In the genomic region with DNA sequence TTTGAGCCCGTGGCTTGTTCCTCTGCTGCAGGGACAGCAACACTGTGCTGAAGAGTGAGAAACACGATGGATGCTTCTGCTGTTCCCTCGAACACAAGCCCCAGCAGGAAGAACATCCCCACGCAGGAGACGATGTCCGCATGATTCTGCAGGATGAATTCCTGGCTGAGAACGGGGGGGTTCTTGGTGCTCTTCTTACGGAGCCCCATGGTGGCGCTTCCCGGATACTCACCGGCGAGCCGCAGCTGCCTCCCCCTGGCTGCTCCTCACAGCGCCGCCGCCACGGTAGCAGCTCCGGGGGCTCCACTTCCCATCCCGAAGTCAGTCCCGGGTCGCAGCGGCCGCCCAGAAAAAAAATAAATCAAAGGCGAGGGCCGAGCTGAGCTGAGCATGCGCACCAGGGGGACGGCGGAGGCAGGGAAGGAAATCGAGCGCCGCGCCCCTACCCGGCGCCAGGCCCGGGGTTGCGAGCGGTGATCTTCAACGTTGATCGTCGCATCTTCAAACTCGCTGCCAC, we compare ENCODE assay signal across 9 cellular contexts. TPM values are rescaled to one million over a fixed set of nuclear protein-coding genes. Genes with fewer than 3 reads are reported as not detected.
DNase-seq lines count a peak whose midpoint lies in the region; ATAC-seq lines count a peak whose summit lies in the region.
"Had no signal": no experiment of that assay in that cellular context is flagged by ENCODE, and none has a peak within 500 bp of the region (broad histone marks: within the 10 kb centered on the region; RNA-seq: fewer than 3 reads in every experiment).

TSS of gene TRAM1L1 (minus strand) at position 392 of the 517 bp plus-strand sequence. CDS start at position 209, 183 bp downstream.

- no peak for ATAC-seq in activated T-cell treated with anti-CD3 and anti-CD28 coated beads, Interleukin-2, amount 50 U/mL, for 72 hours (replicated peaks in 1 of 2)

- H2AFZ ChIP-seq in neuron (ENCODE audit: low read depth, low read length) (peak within 1 kb of the TSS; percentile 96), Karpas-422 (ENCODE audit: low read length) (no peak within 1 kb of the TSS)

- DNase-seq in stimulated activated CD4-positive, alpha-beta T cell treated with anti-CD3 and anti-CD28 coated beads, Interleukin-15, amount 100 ng/mL, for 24 hours, result peak; percentile 21
- DNase-seq in stimulated activated CD4-positive, alpha-beta T cell treated with anti-CD3 and anti-CD28 coated beads, Interleukin-12 subunit alpha, Interleukin-12 subunit beta, amount 100 ng/mL, for 4 hours, result no peak
- DNase-seq in NCI-H1417 treated with DMSO at 0.1 percent for 48 hours (lab: John Stamatoyannopoulos, UW) (peak; percentile 51), glomerular visceral epithelial cell (ENCODE audit: extremely low spot score) (peak; percentile 70), Karpas-422 (no peak)
- DNase-seq in activated T-cell treated with anti-CD3 and anti-CD28 coated beads, Interleukin-2, amount 50 U/mL, for 72 hours, result peak; percentile 5 to 18
- no peak for DNase-seq in effector CD8-positive, alpha-beta T cell (lab: John Stamatoyannopoulos, UW)

- H3K4me1 Mint-ChIP-seq in activated T-cell treated with anti-CD3 and anti-CD28 coated beads, Interleukin-2, amount 50 U/mL, for 72 hours (ENCODE audit: low read depth), result peaks cover 6% of the 10 kb centered on the region
- H3K4me1 Mint-ChIP-seq: central memory CD8-positive, alpha-beta T cell had no signal

- H3K4me3 ChIP-seq in neuron (ENCODE audit: low read length) (peak within 1 kb of the TSS; percentile 46), Karpas-422 (ENCODE audit: low read length) (no peak within 1 kb of the TSS)

- peaks cover 4% of the 10 kb centered on the region for H3K4me1 ChIP-seq in neuron (ENCODE audit: insufficient read depth, low read length)
- no peaks in the 10 kb centered on the region for H3K4me1 ChIP-seq in Karpas-422 (ENCODE audit: low read length)

- no peak within 1 kb of the TSS for H3K27ac ChIP-seq in Karpas-422 (ENCODE audit: low read length)

- no peak within 1 kb of the TSS for H3K9ac ChIP-seq in Karpas-422 (ENCODE audit: low read length)

- H3K27ac Mint-ChIP-seq in activated T-cell treated with anti-CD3 and anti-CD28 coated beads, Interleukin-2, amount 50 U/mL, for 72 hours, result no peak within 1 kb of the TSS

- H3K4me3 Mint-ChIP-seq in activated T-cell treated with anti-CD3 and anti-CD28 coated beads, Interleukin-2, amount 50 U/mL, for 72 hours, result peak within 1 kb of the TSS; percentile 62 to 70
- H3K4me3 Mint-ChIP-seq: central memory CD8-positive, alpha-beta T cell had no signal

- H3K27me3 Mint-ChIP-seq in activated T-cell treated with anti-CD3 and anti-CD28 coated beads, Interleukin-2, amount 50 U/mL, for 72 hours (ENCODE audit: low read depth), result peaks cover 10% of the 10 kb centered on the region
- H3K27me3 Mint-ChIP-seq: central memory CD8-positive, alpha-beta T cell had no signal

- no peaks in the 10 kb centered on the region for H3K79me2 ChIP-seq in Karpas-422 (ENCODE audit: low read length)

- no peaks in the 10 kb centered on the region for H3K9me3 ChIP-seq in neuron (ENCODE audit: low read length)
- H3K9me3 ChIP-seq in Karpas-422 (ENCODE audit: low read length), result peaks cover 16% of the 10 kb centered on the region

- H4K20me1 ChIP-seq in Karpas-422 (ENCODE audit: insufficient read depth, low read depth, low read length), result no peaks in the 10 kb centered on the region

- H3K9me2 ChIP-seq in Karpas-422 (replicated peaks; ENCODE audit: insufficient read depth, low read length), result no peaks in the 10 kb centered on the region

- no peak within 1 kb of the TSS for H3K4me2 ChIP-seq in Karpas-422 (ENCODE audit: low read depth, low read length, poor library complexity, severe bottlenecking)

- H3K36me3 ChIP-seq in neuron (ENCODE audit: insufficient read depth, low read length), result no peaks in the 10 kb centered on the region
- H3K36me3 ChIP-seq in Karpas-422 (ENCODE audit: insufficient read depth, low read length), result no peaks in the 10 kb centered on the region

- peaks cover 2% of the 10 kb centered on the region in 2 donors for H3K9me3 Mint-ChIP-seq in activated T-cell treated with anti-CD3 and anti-CD28 coated beads, Interleukin-2, amount 50 U/mL, for 72 hours

- H3K27me3 ChIP-seq in neuron (ENCODE audit: insufficient read depth, low read length) (no peaks in the 10 kb centered on the region), Karpas-422 (ENCODE audit: low read length) (no peaks in the 10 kb centered on the region)

- no peaks in the 10 kb centered on the region for H3K36me3 Mint-ChIP-seq in activated T-cell treated with anti-CD3 and anti-CD28 coated beads, Interleukin-2, amount 50 U/mL, for 72 hours (ENCODE audit: insufficient read depth in 2 of 2)

RNA-seq across cellular contexts. Expression of gene TRAM1L1, which starts in this region (rescaled TPM):
- under 1 TPM in 1 of 2 donors, not detected in 1; 0.19 TPM for total RNA-seq in activated T-cell treated with anti-CD3 and anti-CD28 coated beads, Interleukin-2, amount 50 U/mL, for 72 hours
- not detected in 2 replicates for total RNA-seq in Karpas-422 (2014; rRNA removed; shearing (Covaris generic); ENCODE audit: low replicate concordance)

Comparison
In these comparisons a context has a peak if more than half of its experiments do, and no peak if none do; other contexts are left out.
1. DNase-seq: peak in stimulated activated CD4-positive, alpha-beta T cell treated with anti-CD3 and anti-CD28 coated beads, Interleukin-15, amount 100 ng/mL, for 24 hours (single experiment), NCI-H1417 treated with DMSO at 0.1 percent for 48 hours (single experiment) and glomerular visceral epithelial cell (single experiment); none in stimulated activated CD4-positive, alpha-beta T cell treated with anti-CD3 and anti-CD28 coated beads, Interleukin-12 subunit alpha, Interleukin-12 subunit beta, amount 100 ng/mL, for 4 hours (single experiment), Karpas-422 (single experiment) and effector CD8-positive, alpha-beta T cell (single experiment).
2. Peak in DNase-seq in activated T-cell treated with anti-CD3 and anti-CD28 coated beads, Interleukin-2, amount 50 U/mL, for 72 hours; RNA of the gene not detected or under 1 TPM.